ENCODE assay signal across 1 cellular context in the genomic region with DNA sequence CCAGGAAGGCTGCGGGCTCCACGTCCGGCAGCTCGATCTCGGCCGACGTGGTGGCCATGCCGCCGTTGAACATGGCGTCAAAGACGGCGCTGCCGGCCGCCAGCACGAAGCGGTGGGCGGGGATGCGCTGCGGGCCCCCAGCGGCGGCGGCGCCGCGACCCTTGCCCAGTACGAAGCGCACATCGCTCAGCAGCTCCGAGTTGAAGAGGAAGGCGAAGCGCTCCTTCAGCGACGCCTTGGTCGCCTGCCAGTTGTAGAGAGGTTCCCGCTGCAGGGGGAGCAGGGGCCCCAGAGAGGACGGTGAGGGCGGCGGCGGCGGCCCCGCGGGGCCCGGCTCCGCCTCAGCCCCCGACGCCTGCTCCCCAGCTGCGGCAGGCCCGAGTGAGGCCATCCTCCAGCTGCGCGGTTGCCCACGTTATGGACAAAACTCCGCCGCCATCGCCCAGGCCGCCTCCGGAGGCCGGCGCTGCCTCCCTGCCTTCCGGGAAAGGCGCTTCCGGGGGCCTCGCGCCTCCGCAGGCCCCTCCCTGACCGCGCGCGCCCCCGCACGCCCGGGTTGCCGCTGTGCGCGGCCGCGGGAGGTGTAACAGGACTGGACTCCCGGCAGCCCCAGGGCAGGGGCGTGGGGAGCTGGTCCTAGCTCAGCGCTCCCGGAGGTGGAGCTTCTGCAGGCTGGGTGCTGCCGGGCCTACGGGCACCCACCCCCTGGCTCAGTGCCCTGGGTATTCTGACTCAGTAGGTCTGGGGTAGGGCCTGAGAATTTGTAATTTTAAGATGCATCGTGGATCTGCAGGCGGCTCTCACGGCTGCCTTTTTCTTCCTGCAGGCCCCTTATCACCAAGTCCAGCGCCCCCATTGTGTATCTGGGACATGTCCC.
A peak's percentile ranks its signal among the peaks of the same experiment; 100 is the strongest.
TF ChIP-seq lines count a peak whose summit lies in the region.

A gene (minus strand): TSS at position 492 of the 877 bp plus-strand sequence. CDS start 101 bp downstream, at position 391.

TF ChIP-seq in HepG2, 621 proteins besides CTCF, POLR2A, EP300 and RAD21 (continued from another document and continues in another):
- TF ChIP-seq, protein P1, sequence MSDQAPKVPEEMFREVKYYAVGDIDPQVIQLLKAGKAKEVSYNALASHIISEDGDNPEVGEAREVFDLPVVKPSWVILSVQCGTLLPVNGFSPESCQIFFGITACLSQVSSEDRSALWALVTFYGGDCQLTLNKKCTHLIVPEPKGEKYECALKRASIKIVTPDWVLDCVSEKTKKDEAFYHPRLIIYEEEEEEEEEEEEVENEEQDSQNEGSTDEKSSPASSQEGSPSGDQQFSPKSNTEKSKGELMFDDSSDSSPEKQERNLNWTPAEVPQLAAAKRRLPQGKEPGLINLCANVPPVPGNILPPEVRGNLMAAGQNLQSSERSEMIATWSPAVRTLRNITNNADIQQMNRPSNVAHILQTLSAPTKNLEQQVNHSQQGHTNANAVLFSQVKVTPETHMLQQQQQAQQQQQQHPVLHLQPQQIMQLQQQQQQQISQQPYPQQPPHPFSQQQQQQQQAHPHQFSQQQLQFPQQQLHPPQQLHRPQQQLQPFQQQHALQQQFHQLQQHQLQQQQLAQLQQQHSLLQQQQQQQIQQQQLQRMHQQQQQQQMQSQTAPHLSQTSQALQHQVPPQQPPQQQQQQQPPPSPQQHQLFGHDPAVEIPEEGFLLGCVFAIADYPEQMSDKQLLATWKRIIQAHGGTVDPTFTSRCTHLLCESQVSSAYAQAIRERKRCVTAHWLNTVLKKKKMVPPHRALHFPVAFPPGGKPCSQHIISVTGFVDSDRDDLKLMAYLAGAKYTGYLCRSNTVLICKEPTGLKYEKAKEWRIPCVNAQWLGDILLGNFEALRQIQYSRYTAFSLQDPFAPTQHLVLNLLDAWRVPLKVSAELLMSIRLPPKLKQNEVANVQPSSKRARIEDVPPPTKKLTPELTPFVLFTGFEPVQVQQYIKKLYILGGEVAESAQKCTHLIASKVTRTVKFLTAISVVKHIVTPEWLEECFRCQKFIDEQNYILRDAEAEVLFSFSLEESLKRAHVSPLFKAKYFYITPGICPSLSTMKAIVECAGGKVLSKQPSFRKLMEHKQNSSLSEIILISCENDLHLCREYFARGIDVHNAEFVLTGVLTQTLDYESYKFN (CRISPR knock-in tag; conservative IDR thresholded peaks at IDR 0.05) = peak; percentile 38; the same call in 1 of the 2 replicates
- TF ChIP-seq KAT2B (IDR thresholded peaks at IDR 0.05; ENCODE audit: borderline replicate concordance, low read depth, low read length) (no peak), ZNF737 (CRISPR knock-in tag; IDR thresholded peaks at IDR 0.05; ENCODE audit: borderline replicate concordance) (no peak), ZBTB7A (CRISPR knock-in tag; IDR thresholded peaks at IDR 0.05) (0 out of 2 replicates have a peak, but pooled peaks have one; percentile 33), MBNL3 (CRISPR knock-in tag; conservative IDR thresholded peaks at IDR 0.05) (no peak), YY1 (IDR thresholded peaks at IDR 0.05; ENCODE audit: insufficient read depth, insufficient replicate concordance, low read depth, low read length) (peak; percentile 84), KDM6A (CRISPR knock-in tag; IDR thresholded peaks at IDR 0.05; ENCODE audit: low read depth) (no peak), ZNF781 (CRISPR knock-in tag; IDR thresholded peaks at IDR 0.05; ENCODE audit: borderline replicate concordance, not compliant biosample characterization) (no peak), ZNF530 (CRISPR knock-in tag; IDR thresholded peaks at IDR 0.05; ENCODE audit: low read depth) (no peak), ATAD3A (CRISPR knock-in tag; IDR thresholded peaks at IDR 0.05) (no peak), RBFOX2 (IDR thresholded peaks at IDR 0.05; ENCODE audit: low read depth, low read length) (peak; percentile 98), MEIS1 (CRISPR knock-in tag; IDR thresholded peaks at IDR 0.05; ENCODE audit: borderline replicate concordance) (no peak; the same call in 1 of the 2 replicates), ZNF562 (CRISPR knock-in tag; IDR thresholded peaks at IDR 0.05; ENCODE audit: borderline replicate concordance) (no peak), ZNF430 (CRISPR knock-in tag; IDR thresholded peaks at IDR 0.05) (peak; percentile 62; the same call in 1 of the 2 replicates), NFYB (CRISPR knock-in tag; IDR thresholded peaks at IDR 0.05) (0 out of 2 replicates have a peak, but pooled peaks have one; percentile 13), BCL6 (CRISPR knock-in tag; IDR thresholded peaks at IDR 0.05) (peak; percentile 35; the same call in 1 of the 2 replicates), HOXD1 (CRISPR knock-in tag; IDR thresholded peaks at IDR 0.05) (0 out of 2 replicates have a peak, but pooled peaks have one; percentile 32), ZKSCAN5 (CRISPR knock-in tag; IDR thresholded peaks at IDR 0.05) (no peak), ZNF260 (CRISPR knock-in tag; IDR thresholded peaks at IDR 0.05; ENCODE audit: borderline replicate concordance, low read depth) (no peak), CC2D1A (CRISPR knock-in tag; IDR thresholded peaks at IDR 0.05) (no peak), ZNF747 (CRISPR knock-in tag; IDR thresholded peaks at IDR 0.05; ENCODE audit: borderline replicate concordance) (no peak), PRPF4 (IDR thresholded peaks at IDR 0.05; ENCODE audit: low read depth, low read length, poor library complexity, severe bottlenecking) (no peak), MYC (CRISPR knock-in tag; IDR thresholded peaks at IDR 0.05; ENCODE audit: borderline replicate concordance) (peak; percentile 67), ZNF17 (CRISPR knock-in tag; IDR thresholded peaks at IDR 0.05) (no peak), HOXA9 (CRISPR knock-in tag; IDR thresholded peaks at IDR 0.05; ENCODE audit: borderline replicate concordance) (peak; percentile 49; the same call in 1 of the 2 replicates)
- TF ChIP-seq, protein P2, sequence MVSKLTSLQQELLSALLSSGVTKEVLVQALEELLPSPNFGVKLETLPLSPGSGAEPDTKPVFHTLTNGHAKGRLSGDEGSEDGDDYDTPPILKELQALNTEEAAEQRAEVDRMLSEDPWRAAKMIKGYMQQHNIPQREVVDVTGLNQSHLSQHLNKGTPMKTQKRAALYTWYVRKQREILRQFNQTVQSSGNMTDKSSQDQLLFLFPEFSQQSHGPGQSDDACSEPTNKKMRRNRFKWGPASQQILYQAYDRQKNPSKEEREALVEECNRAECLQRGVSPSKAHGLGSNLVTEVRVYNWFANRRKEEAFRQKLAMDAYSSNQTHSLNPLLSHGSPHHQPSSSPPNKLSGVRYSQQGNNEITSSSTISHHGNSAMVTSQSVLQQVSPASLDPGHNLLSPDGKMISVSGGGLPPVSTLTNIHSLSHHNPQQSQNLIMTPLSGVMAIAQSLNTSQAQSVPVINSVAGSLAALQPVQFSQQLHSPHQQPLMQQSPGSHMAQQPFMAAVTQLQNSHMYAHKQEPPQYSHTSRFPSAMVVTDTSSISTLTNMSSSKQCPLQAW (CRISPR knock-in tag; IDR thresholded peaks at IDR 0.05) = no peak
- TF ChIP-seq, protein P3, sequence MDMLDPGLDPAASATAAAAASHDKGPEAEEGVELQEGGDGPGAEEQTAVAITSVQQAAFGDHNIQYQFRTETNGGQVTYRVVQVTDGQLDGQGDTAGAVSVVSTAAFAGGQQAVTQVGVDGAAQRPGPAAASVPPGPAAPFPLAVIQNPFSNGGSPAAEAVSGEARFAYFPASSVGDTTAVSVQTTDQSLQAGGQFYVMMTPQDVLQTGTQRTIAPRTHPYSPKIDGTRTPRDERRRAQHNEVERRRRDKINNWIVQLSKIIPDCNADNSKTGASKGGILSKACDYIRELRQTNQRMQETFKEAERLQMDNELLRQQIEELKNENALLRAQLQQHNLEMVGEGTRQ (IDR thresholded peaks at IDR 0.05; ENCODE audit: low read depth, low read length) = no peak
- TF ChIP-seq, protein P3 (CRISPR knock-in tag; IDR thresholded peaks at IDR 0.05; ENCODE audit: borderline replicate concordance) = no peak
- TF ChIP-seq, protein P4, sequence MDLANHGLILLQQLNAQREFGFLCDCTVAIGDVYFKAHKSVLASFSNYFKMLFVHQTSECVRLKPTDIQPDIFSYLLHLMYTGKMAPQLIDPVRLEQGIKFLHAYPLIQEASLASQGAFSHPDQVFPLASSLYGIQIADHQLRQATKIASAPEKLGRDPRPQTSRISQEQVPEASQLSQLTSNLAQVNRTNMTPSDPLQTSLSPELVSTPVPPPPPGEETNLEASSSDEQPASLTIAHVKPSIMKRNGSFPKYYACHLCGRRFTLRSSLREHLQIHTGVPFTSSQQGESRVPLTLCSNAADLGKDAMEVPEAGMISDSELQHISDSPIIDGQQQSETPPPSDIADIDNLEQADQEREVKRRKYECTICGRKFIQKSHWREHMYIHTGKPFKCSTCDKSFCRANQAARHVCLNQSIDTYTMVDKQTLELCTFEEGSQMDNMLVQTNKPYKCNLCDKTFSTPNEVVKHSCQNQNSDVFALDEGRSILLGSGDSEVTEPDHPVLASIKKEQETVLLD (CRISPR knock-in tag; IDR thresholded peaks at IDR 0.05; ENCODE audit: low read depth) = no peak
- TF ChIP-seq, protein P5, sequence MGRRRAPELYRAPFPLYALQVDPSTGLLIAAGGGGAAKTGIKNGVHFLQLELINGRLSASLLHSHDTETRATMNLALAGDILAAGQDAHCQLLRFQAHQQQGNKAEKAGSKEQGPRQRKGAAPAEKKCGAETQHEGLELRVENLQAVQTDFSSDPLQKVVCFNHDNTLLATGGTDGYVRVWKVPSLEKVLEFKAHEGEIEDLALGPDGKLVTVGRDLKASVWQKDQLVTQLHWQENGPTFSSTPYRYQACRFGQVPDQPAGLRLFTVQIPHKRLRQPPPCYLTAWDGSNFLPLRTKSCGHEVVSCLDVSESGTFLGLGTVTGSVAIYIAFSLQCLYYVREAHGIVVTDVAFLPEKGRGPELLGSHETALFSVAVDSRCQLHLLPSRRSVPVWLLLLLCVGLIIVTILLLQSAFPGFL (CRISPR knock-in tag; IDR thresholded peaks at IDR 0.05) = 0 out of 2 replicates have a peak, but pooled peaks have one; percentile 9
- TF ChIP-seq, protein P6, sequence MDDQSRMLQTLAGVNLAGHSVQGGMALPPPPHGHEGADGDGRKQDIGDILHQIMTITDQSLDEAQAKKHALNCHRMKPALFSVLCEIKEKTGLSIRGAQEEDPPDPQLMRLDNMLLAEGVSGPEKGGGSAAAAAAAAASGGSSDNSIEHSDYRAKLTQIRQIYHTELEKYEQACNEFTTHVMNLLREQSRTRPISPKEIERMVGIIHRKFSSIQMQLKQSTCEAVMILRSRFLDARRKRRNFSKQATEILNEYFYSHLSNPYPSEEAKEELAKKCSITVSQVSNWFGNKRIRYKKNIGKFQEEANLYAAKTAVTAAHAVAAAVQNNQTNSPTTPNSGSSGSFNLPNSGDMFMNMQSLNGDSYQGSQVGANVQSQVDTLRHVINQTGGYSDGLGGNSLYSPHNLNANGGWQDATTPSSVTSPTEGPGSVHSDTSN (CRISPR knock-in tag; IDR thresholded peaks at IDR 0.05; ENCODE audit: borderline replicate concordance) = no peak
- TF ChIP-seq, protein P7, sequence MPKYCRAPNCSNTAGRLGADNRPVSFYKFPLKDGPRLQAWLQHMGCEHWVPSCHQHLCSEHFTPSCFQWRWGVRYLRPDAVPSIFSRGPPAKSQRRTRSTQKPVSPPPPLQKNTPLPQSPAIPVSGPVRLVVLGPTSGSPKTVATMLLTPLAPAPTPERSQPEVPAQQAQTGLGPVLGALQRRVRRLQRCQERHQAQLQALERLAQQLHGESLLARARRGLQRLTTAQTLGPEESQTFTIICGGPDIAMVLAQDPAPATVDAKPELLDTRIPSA (CRISPR knock-in tag; IDR thresholded peaks at IDR 0.05; ENCODE audit: borderline replicate concordance) = no peak
- TF ChIP-seq, protein P8, sequence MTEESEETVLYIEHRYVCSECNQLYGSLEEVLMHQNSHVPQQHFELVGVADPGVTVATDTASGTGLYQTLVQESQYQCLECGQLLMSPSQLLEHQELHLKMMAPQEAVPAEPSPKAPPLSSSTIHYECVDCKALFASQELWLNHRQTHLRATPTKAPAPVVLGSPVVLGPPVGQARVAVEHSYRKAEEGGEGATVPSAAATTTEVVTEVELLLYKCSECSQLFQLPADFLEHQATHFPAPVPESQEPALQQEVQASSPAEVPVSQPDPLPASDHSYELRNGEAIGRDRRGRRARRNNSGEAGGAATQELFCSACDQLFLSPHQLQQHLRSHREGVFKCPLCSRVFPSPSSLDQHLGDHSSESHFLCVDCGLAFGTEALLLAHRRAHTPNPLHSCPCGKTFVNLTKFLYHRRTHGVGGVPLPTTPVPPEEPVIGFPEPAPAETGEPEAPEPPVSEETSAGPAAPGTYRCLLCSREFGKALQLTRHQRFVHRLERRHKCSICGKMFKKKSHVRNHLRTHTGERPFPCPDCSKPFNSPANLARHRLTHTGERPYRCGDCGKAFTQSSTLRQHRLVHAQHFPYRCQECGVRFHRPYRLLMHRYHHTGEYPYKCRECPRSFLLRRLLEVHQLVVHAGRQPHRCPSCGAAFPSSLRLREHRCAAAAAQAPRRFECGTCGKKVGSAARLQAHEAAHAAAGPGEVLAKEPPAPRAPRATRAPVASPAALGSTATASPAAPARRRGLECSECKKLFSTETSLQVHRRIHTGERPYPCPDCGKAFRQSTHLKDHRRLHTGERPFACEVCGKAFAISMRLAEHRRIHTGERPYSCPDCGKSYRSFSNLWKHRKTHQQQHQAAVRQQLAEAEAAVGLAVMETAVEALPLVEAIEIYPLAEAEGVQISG (CRISPR knock-in tag; IDR thresholded peaks at IDR 0.05) = peak; percentile 95
- TF ChIP-seq, protein P9, sequence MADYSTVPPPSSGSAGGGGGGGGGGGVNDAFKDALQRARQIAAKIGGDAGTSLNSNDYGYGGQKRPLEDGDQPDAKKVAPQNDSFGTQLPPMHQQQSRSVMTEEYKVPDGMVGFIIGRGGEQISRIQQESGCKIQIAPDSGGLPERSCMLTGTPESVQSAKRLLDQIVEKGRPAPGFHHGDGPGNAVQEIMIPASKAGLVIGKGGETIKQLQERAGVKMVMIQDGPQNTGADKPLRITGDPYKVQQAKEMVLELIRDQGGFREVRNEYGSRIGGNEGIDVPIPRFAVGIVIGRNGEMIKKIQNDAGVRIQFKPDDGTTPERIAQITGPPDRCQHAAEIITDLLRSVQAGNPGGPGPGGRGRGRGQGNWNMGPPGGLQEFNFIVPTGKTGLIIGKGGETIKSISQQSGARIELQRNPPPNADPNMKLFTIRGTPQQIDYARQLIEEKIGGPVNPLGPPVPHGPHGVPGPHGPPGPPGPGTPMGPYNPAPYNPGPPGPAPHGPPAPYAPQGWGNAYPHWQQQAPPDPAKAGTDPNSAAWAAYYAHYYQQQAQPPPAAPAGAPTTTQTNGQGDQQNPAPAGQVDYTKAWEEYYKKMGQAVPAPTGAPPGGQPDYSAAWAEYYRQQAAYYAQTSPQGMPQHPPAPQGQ (CRISPR knock-in tag; IDR thresholded peaks at IDR 0.05; ENCODE audit: borderline replicate concordance) = no peak
- TF ChIP-seq, protein P10, sequence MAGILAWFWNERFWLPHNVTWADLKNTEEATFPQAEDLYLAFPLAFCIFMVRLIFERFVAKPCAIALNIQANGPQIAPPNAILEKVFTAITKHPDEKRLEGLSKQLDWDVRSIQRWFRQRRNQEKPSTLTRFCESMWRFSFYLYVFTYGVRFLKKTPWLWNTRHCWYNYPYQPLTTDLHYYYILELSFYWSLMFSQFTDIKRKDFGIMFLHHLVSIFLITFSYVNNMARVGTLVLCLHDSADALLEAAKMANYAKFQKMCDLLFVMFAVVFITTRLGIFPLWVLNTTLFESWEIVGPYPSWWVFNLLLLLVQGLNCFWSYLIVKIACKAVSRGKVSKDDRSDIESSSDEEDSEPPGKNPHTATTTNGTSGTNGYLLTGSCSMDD (CRISPR knock-in tag; IDR thresholded peaks at IDR 0.05) = no peak
